In the genomic region with DNA sequence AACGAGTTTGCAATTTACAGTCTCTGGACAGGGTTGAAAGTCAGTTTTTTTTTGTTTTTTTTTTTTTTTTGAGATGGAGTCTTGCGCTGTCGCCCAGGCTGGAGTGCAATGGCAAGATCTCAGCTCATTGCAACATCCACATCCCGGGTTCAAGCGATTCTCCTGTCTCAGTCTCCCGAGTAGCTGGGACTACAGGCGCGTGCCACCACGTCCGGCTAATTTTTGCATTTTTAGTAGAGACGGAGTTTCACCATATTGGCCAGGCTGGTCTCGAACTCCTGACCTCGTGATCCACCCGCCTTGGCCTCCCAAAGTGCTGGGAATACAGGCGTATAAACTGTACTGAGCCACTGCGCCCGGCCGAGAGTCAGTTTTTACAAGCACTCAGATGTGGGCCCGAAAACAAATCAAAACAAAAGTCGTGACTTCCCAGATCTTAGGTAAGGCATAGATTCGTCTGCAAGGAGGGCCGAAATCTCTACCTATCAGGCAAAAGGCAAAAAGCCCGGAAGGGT, we compare ENCODE assay signal across 8 cellular contexts. TPM values are rescaled to one million over a fixed set of nuclear protein-coding genes. Genes with fewer than 3 reads are reported as not detected.
DNase-seq lines count a peak whose midpoint lies in the region; ATAC-seq and TF ChIP-seq lines count a peak whose summit lies in the region.
"Not testable (repeated sequence)": the region's sequence is repeated elsewhere in the genome, so short reads cannot be mapped to it uniquely, and the experiment has no call there.

No MANE protein-coding gene starts in this region.

- H3K4me3 Mint-ChIP-seq in T-cell (peak overlapping the region; percentile 85 to 93 (median 85)), type B pancreatic cell (peak overlapping the region; percentile 90)
- peak overlapping the region; percentile 84 for H3K4me3 Mint-ChIP-seq in activated naive CD8-positive, alpha-beta T cell treated with anti-CD3 and anti-CD28 coated beads for 36 hours
- H3K4me3 Mint-ChIP-seq in dendritic cell treated with granulocyte-macrophage colony-stimulating factor and Interleukin-4, amounts not matched to agents 40 ng/mL and 50 ng/mL, for 4 days = peak overlapping the region; percentile 98

- peaks cover 17 to 34% (median 25%) of the 10 kb centered on the region in 3 donors for H3K4me1 Mint-ChIP-seq in T-cell
- H3K4me1 Mint-ChIP-seq in activated naive CD8-positive, alpha-beta T cell treated with anti-CD3 and anti-CD28 coated beads for 36 hours = peaks cover 20% of the 10 kb centered on the region
- peaks cover 44% of the 10 kb centered on the region for H3K4me1 Mint-ChIP-seq in dendritic cell treated with granulocyte-macrophage colony-stimulating factor and Interleukin-4, amounts not matched to agents 40 ng/mL and 50 ng/mL, for 4 days (ENCODE audit: low read depth)
- not testable (repeated sequence) for H3K4me1 Mint-ChIP-seq in type B pancreatic cell (ENCODE audit: unreplicated experiment)

- not testable (repeated sequence) for H3K36me3 Mint-ChIP-seq in T-cell; activated naive CD8-positive, alpha-beta T cell treated with anti-CD3 and anti-CD28 coated beads for 36 hours; type B pancreatic cell
- H3K36me3 Mint-ChIP-seq in dendritic cell treated with granulocyte-macrophage colony-stimulating factor and Interleukin-4, amounts not matched to agents 40 ng/mL and 50 ng/mL, for 4 days (ENCODE audit: low read depth) = peaks cover 28% of the 10 kb centered on the region

- WGBS in psoas muscle, 3 donors = 47 to 57% (median 48%) methylated on average over 23 of the region's 23 CpGs

- not testable (repeated sequence) for H3K27me3 ChIP-seq in left ventricle myocardium inferior (ENCODE audit: low read depth); mononuclear cell (ENCODE audit: insufficient read depth, low read length)
- peaks cover 0 to 15% (median 0%) of the 10 kb centered on the region in 3 donors for H3K27me3 ChIP-seq in psoas muscle (ENCODE audit: insufficient read depth in 3 of 3, low read length in 2 of 3)

- DNase-seq in T-cell; activated naive CD8-positive, alpha-beta T cell treated with anti-CD3 and anti-CD28 coated beads for 36 hours; left ventricle myocardium inferior; type B pancreatic cell (ENCODE audit: extremely low spot score, unreplicated experiment): not testable (repeated sequence)
- DNase-seq in psoas muscle = peak in 1 of 2 donors; percentile 12

- H3K4me1 ChIP-seq in left ventricle myocardium inferior = peaks cover 48% of the 10 kb centered on the region
- H3K4me1 ChIP-seq in mononuclear cell (ENCODE audit: insufficient read depth, low read length) = peaks cover 27% of the 10 kb centered on the region
- H3K4me1 ChIP-seq in psoas muscle = not testable (repeated sequence)

- not testable (repeated sequence) for TF ChIP-seq CTCF in left ventricle myocardium inferior (IDR thresholded peaks at IDR 0.05; ENCODE audit: borderline replicate concordance); psoas muscle (IDR thresholded peaks at IDR 0.05); type B pancreatic cell (conservative IDR thresholded peaks at IDR 0.05)

- POLR2A ChIA-PET in T-cell (lab: Charles Lee) = not testable (repeated sequence)

- CTCF ChIA-PET in T-cell (lab: Charles Lee) = not testable (repeated sequence)

- intact Hi-C loops in dendritic cell treated with granulocyte-macrophage colony-stimulating factor and Interleukin-4, amounts not matched to agents 40 ng/mL and 50 ng/mL, for 4 days (cut with micrococcal nuclease) = loop anchor here (2.0 kb wide), 1 partner anchor 588 kb away; a partner anchor contains a TSS
- intact Hi-C loops in left ventricle myocardium inferior (cut with micrococcal nuclease); psoas muscle (cut with DNase I): not testable (repeated sequence)

- H3K27me3 Mint-ChIP-seq in T-cell = peaks cover 15 to 18% of the 10 kb centered on the region in 2 donors
- peaks cover 45% of the 10 kb centered on the region for H3K27me3 Mint-ChIP-seq in activated naive CD8-positive, alpha-beta T cell treated with anti-CD3 and anti-CD28 coated beads for 36 hours
- H3K27me3 Mint-ChIP-seq in dendritic cell treated with granulocyte-macrophage colony-stimulating factor and Interleukin-4, amounts not matched to agents 40 ng/mL and 50 ng/mL, for 4 days = not testable (repeated sequence)
- peaks cover 38% of the 10 kb centered on the region for H3K27me3 Mint-ChIP-seq in type B pancreatic cell

- H3K4me3 ChIP-seq in GM08714 (ENCODE audit: low read length) = peak overlapping the region; percentile 92
- H3K4me3 ChIP-seq in left ventricle myocardium inferior = peak overlapping the region; percentile 79
- peak overlapping the region; percentile 58 for H3K4me3 ChIP-seq in mononuclear cell (ENCODE audit: low read length)
- H3K4me3 ChIP-seq in psoas muscle = peak overlapping the region; percentile 67

- H3K27ac Mint-ChIP-seq in T-cell = peak overlapping the region; percentile 90
- H3K27ac Mint-ChIP-seq in activated naive CD8-positive, alpha-beta T cell treated with anti-CD3 and anti-CD28 coated beads for 36 hours = peak overlapping the region; percentile 88
- peak overlapping the region; percentile 99 for H3K27ac Mint-ChIP-seq in dendritic cell treated with granulocyte-macrophage colony-stimulating factor and Interleukin-4, amounts not matched to agents 40 ng/mL and 50 ng/mL, for 4 days
- peak overlapping the region; percentile 80 for H3K27ac Mint-ChIP-seq in type B pancreatic cell

- H3K27ac ChIP-seq in left ventricle myocardium inferior (replicated peaks) (peak overlapping the region; percentile 96), psoas muscle (peak overlapping the region; percentile 69)

- not testable (repeated sequence) for H3K9me3 ChIP-seq in left ventricle myocardium inferior (replicated peaks); mononuclear cell (ENCODE audit: low read depth, low read length); psoas muscle

- not testable (repeated sequence) for H3K9me3 Mint-ChIP-seq in T-cell; activated naive CD8-positive, alpha-beta T cell treated with anti-CD3 and anti-CD28 coated beads for 36 hours; dendritic cell treated with granulocyte-macrophage colony-stimulating factor and Interleukin-4, amounts not matched to agents 40 ng/mL and 50 ng/mL, for 4 days; type B pancreatic cell

- ATAC-seq in T-cell (replicated peaks in 1 of 4) = not testable (repeated sequence)
- peak in 1 of 4 donors; percentile 8 for ATAC-seq in psoas muscle

- H3K36me3 ChIP-seq in left ventricle myocardium inferior; psoas muscle (ENCODE audit: insufficient read depth in 1 of 2, low read depth in 1 of 2): not testable (repeated sequence)

RNA-seq across cellular contexts. Expression of a gene that starts 0.9 kb away (rescaled TPM):
- 1 to 10 TPM; 1.8 to 6.1 (median 2.3) TPM for total RNA-seq in T-cell
- total RNA-seq in activated naive CD8-positive, alpha-beta T cell treated with anti-CD3 and anti-CD28 coated beads for 36 hours = 1 to 10 TPM; 2.3 to 4.2 TPM
- 7.2 TPM for total RNA-seq in left ventricle myocardium inferior
- 8.5 TPM for total RNA-seq in mononuclear cell
- 1 to 10 TPM; 2.4 to 3.5 (median 3.1) TPM for total RNA-seq in psoas muscle
- 1 to 10 TPM in 2 of 3 donors, under 1 TPM in 1; 0.98 to 1.4 (median 1.3) TPM for polyA plus RNA-seq in psoas muscle
- total RNA-seq in type B pancreatic cell (ENCODE audit: low replicate concordance) = 3.0 and 3.2 TPM in 2 replicates
